9 cellular contexts compared by ENCODE assay signal in genomic region chr20:22106308-22106938, GRCh38.
A peak's percentile ranks its signal among the peaks of the same experiment; 100 is the strongest.
DNase-seq lines count a peak whose midpoint lies in the region; ATAC-seq and TF ChIP-seq lines count a peak whose summit lies in the region.
"Had no signal": no experiment of that assay in that cellular context is flagged by ENCODE, and none has a peak within 500 bp of the region (broad histone marks: within the 10 kb centered on the region; RNA-seq: fewer than 3 reads in every experiment).

No MANE protein-coding gene starts in this region.

- H4K20me1 ChIP-seq in PC-9 (ENCODE audit: insufficient read depth), result no peaks in the 10 kb centered on the region

- ATAC-seq in HG02885 (IDR thresholded peaks at IDR 0.05; ENCODE audit: poor library complexity, unreplicated experiment), result no peak
- ATAC-seq in HG03175 (IDR thresholded peaks at IDR 0.05; ENCODE audit: unreplicated experiment), result no peak
- no peak for ATAC-seq in HG02938 (IDR thresholded peaks at IDR 0.05; ENCODE audit: unreplicated experiment)

- H3K36me3 ChIP-seq in breast epithelium (no peaks in the 10 kb centered on the region), PC-9 (ENCODE audit: low read depth) (no peaks in the 10 kb centered on the region), uterus (no peaks in the 10 kb centered on the region)

- peaks cover 63% of the 10 kb centered on the region for H3K27me3 Mint-ChIP-seq in MCF 10A (ENCODE audit: insufficient read depth, unreplicated experiment)

- H3K27me3 ChIP-seq in breast epithelium (no peaks in the 10 kb centered on the region), PC-9 (ENCODE audit: insufficient read depth, low read depth) (no peaks in the 10 kb centered on the region), uterus (no peaks in the 10 kb centered on the region)

- no peaks in the 10 kb centered on the region for H3K79me2 ChIP-seq in PC-9 (ENCODE audit: low read depth)

- no peak overlapping the region for H3K4me2 ChIP-seq in PC-9

- intact Hi-C loops in MCF 10A (cut with micrococcal nuclease) (loop anchor here (1.0 to 5.0 kb wide), 5 partner anchors 206 to 466 kb away; no protein-coding TSS in a partner anchor), breast epithelium (cut with DNase I; ENCODE audit: low total_unique reads) (loop anchor here (5.0 kb wide), 1 partner anchor 609 kb away; no protein-coding TSS in a partner anchor), PC-9 (cut with micrococcal nuclease; ENCODE audit: unreplicated experiment) (loop anchor here (5.0 to 10.0 kb wide), 2 partner anchors 389 to 462 kb away; no protein-coding TSS in a partner anchor), uterus (cut with DNase I; ENCODE audit: low total_unique reads) (no loop called here)

- no peak overlapping the region for H3K27ac Mint-ChIP-seq in MCF 10A (ENCODE audit: low read depth, unreplicated experiment)

- BruUV-seq in MCF 10A (replicated peaks; lab: Mats Ljungman, UMichigan) (no TSS peak), PC-9 (replicated peaks; lab: Mats Ljungman, UMichigan) (no TSS peak)

- H3K36me3 Mint-ChIP-seq in MCF 10A (ENCODE audit: insufficient read depth, unreplicated experiment), result no peaks in the 10 kb centered on the region

- H3K4me3 Mint-ChIP-seq in MCF 10A (ENCODE audit: unreplicated experiment), result no peak overlapping the region

- no peak overlapping the region for H3K4me3 ChIP-seq in breast epithelium
- no peak overlapping the region for H3K4me3 ChIP-seq in PC-9
- no peak overlapping the region for H3K4me3 ChIP-seq in uterus

- H3K4me1 ChIP-seq in breast epithelium (no peaks in the 10 kb centered on the region), PC-9 (replicated peaks; ENCODE audit: insufficient read depth) (no peaks in the 10 kb centered on the region), uterus (no peaks in the 10 kb centered on the region)

- H3K9me3 ChIP-seq in breast epithelium (no peaks in the 10 kb centered on the region), PC-9 (ENCODE audit: insufficient read depth, low read depth) (no peaks in the 10 kb centered on the region; the same call in 1 of the 2 replicates), uterus (no peaks in the 10 kb centered on the region)

- peaks cover 6% of the 10 kb centered on the region for H3K9me3 Mint-ChIP-seq in MCF 10A (ENCODE audit: unreplicated experiment)

- no peaks in the 10 kb centered on the region for H3F3A ChIP-seq in PC-9 (ENCODE audit: insufficient read depth, low read depth)

- no peaks in the 10 kb centered on the region for H3K9me2 ChIP-seq in PC-9 (ENCODE audit: insufficient read depth)

- H3K27ac ChIP-seq in breast epithelium, result no peak overlapping the region
- H3K27ac ChIP-seq in PC-9, result no peak overlapping the region
- H3K27ac ChIP-seq in uterus, result no peak overlapping the region

- no peaks in the 10 kb centered on the region for H3K4me1 Mint-ChIP-seq in MCF 10A (ENCODE audit: insufficient read depth, unreplicated experiment)

- TF ChIP-seq CTCF in MCF 10A (IDR thresholded peaks at IDR 0.05; ENCODE audit: unreplicated experiment), result peak; percentile 72
- TF ChIP-seq CTCF in breast epithelium (IDR thresholded peaks at IDR 0.05), result peak in 1 of 3 donors; percentile 49
- peak; percentile 63 for TF ChIP-seq CTCF in PC-9 (conservative IDR thresholded peaks at IDR 0.05)
- peak; percentile 30 to 62 (median 42) for TF ChIP-seq CTCF in uterus (IDR thresholded peaks at IDR 0.05)

- TF ChIP-seq POLR2A in breast epithelium (IDR thresholded peaks at IDR 0.05) (no peak), uterus (IDR thresholded peaks at IDR 0.05) (no peak)

- POLR2A ChIA-PET in MCF 10A (lab: Yijun Ruan, JAX) (no interaction called here), PC-9 (lab: Charles Lee; ENCODE audit: unreplicated experiment) (no interaction called here)

- DNase-seq in MCF 10A (ENCODE audit: unreplicated experiment), result peak; percentile 3
- DNase-seq in breast epithelium (ENCODE audit: low spot score in 2 of 2), result no peak
- DNase-seq in PC-9, result no peak
- peak; percentile 24 for DNase-seq in globus pallidus (ENCODE audit: low spot score)
- peak in 1 of 2 donors; percentile 15 for DNase-seq in uterus
- DNase-seq: DMS79 had no signal

- no peak overlapping the region for H2AFZ ChIP-seq in PC-9

- CTCF ChIA-PET in MCF 10A (lab: Yijun Ruan, JAX), result interaction anchor here (0.6 to 4.2 kb wide), 24 partner anchors 8 to 488 kb away, joined by 3 to 57 read pairs (median 4); no protein-coding TSS in a partner anchor
- CTCF ChIA-PET in PC-9 (lab: Charles Lee), result no interaction called here

Comparison
In these comparisons a context has a peak if more than half of its experiments do, and no peak if none do; other contexts are left out.
1. DNase-seq: peak in MCF 10A (single experiment) and globus pallidus (single experiment); none in breast epithelium (0 of 2) and PC-9 (0 of 2).